Comparison of ENCODE assay signal across 1 cellular context in genomic region chr5:175861337-175862130, GRCh38.
TF ChIP-seq lines count a peak whose summit lies in the region.

No MANE protein-coding gene starts in this region.

TF ChIP-seq in HepG2, 621 proteins besides CTCF, POLR2A, EP300 and RAD21 (continued from another document and continues in another):
- TF ChIP-seq REST (IDR thresholded peaks at IDR 0.05; ENCODE audit: borderline replicate concordance in 1 of 2, low read depth in 1 of 2, low read length in 2 of 2) (peak in 1 of 2 experiments; percentile 51; a peak in 2 of 4 replicates), ZSCAN29 (CRISPR knock-in tag; conservative IDR thresholded peaks at IDR 0.05) (0 out of 2 replicates have a peak, but pooled peaks have one; percentile 49), TBX2 (CRISPR knock-in tag; IDR thresholded peaks at IDR 0.05; ENCODE audit: borderline replicate concordance) (peak; percentile 94), ZNF17 (CRISPR knock-in tag; IDR thresholded peaks at IDR 0.05) (no peak), ASH2L (IDR thresholded peaks at IDR 0.05; ENCODE audit: insufficient read length, low read depth, low read length) (peak; percentile 79), TFAP4 (IDR thresholded peaks at IDR 0.05; ENCODE audit: borderline replicate concordance, low read depth) (peak; percentile 75; the same call in 1 of the 2 replicates), ZXDC (CRISPR knock-in tag; IDR thresholded peaks at IDR 0.05) (0 out of 2 replicates have a peak, but pooled peaks have one; percentile 79), ZBTB37 (CRISPR knock-in tag; IDR thresholded peaks at IDR 0.05) (no peak), POGZ (CRISPR knock-in tag; IDR thresholded peaks at IDR 0.05) (peak; percentile 46; the same call in 1 of the 2 replicates), CBFB (CRISPR knock-in tag; IDR thresholded peaks at IDR 0.05) (peak; percentile 63), ZNF703 (CRISPR knock-in tag; IDR thresholded peaks at IDR 0.05; ENCODE audit: borderline replicate concordance) (no peak), ZBTB46 (CRISPR knock-in tag; IDR thresholded peaks at IDR 0.05; ENCODE audit: borderline replicate concordance) (peak; percentile 22; the same call in 1 of the 2 replicates), PHF8 (CRISPR knock-in tag; IDR thresholded peaks at IDR 0.05) (peak; percentile 55), ZNF275 (CRISPR knock-in tag; IDR thresholded peaks at IDR 0.05; ENCODE audit: borderline replicate concordance) (peak; percentile 52; the same call in 1 of the 2 replicates), ZNF382 (CRISPR knock-in tag; IDR thresholded peaks at IDR 0.05; ENCODE audit: borderline replicate concordance) (no peak), MTA1 (CRISPR knock-in tag; IDR thresholded peaks at IDR 0.05; ENCODE audit: borderline replicate concordance) (peak; percentile 93; the same call in 1 of the 2 replicates), HNF1A (IDR thresholded peaks at IDR 0.05; ENCODE audit: low read depth) (peak; percentile 38; the same call in 1 of the 2 replicates), HNF1A (CRISPR knock-in tag; IDR thresholded peaks at IDR 0.05; ENCODE audit: borderline replicate concordance) (peak; percentile 91), ZFP82 (CRISPR knock-in tag; IDR thresholded peaks at IDR 0.05; ENCODE audit: borderline replicate concordance) (peak; percentile 33; the same call in 1 of the 2 replicates), ZNF510 (CRISPR knock-in tag; IDR thresholded peaks at IDR 0.05; ENCODE audit: low read depth) (peak; percentile 77; the same call in 1 of the 2 replicates), ZNF691 (CRISPR knock-in tag; IDR thresholded peaks at IDR 0.05; ENCODE audit: borderline replicate concordance, low read depth) (peak; percentile 94), RERE (CRISPR knock-in tag; IDR thresholded peaks at IDR 0.05; ENCODE audit: low read depth) (peak; percentile 78), ZNF615 (CRISPR knock-in tag; IDR thresholded peaks at IDR 0.05; ENCODE audit: borderline replicate concordance) (0 out of 2 replicates have a peak, but pooled peaks have one; percentile 16), ZNF781 (CRISPR knock-in tag; IDR thresholded peaks at IDR 0.05; ENCODE audit: borderline replicate concordance, not compliant biosample characterization) (no peak), ZGPAT (CRISPR knock-in tag; IDR thresholded peaks at IDR 0.05) (peak; percentile 85), MLLT10 (CRISPR knock-in tag; IDR thresholded peaks at IDR 0.05) (no peak)
